ENCODE assay signal across 14 cellular contexts in the genomic region with DNA sequence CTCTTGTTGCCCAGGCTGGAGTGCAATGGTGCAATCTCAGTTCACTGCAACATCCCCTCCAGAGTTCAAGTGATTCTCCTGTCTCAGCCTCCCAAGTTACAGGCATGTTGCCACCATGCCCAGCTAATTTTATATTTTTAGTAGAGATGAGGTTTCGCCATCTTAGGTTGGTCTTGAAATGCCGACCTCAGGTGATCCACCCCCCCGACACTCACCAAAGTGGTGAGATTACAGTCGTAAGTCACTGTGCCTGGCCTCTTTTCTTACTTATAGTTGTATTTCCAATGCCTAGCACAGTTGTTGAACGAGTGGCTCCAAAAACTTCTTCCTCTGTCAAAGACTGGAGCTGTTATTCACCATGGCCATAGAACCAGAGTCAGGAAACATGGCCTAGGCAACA. TPM values are rescaled to one million over a fixed set of nuclear protein-coding genes. Genes with fewer than 3 reads are reported as not detected.
DNase-seq lines count a peak whose midpoint lies in the region; ATAC-seq and TF ChIP-seq lines count a peak whose summit lies in the region.
"Had no signal": no experiment of that assay in that cellular context is flagged by ENCODE, and none has a peak within 500 bp of the region (broad histone marks: within the 10 kb centered on the region; RNA-seq: fewer than 3 reads in every experiment).

No MANE protein-coding gene starts in this region.

- no peaks in the 10 kb centered on the region for H3K9me3 Mint-ChIP-seq in activated CD4-positive, alpha-beta T cell treated with anti-CD3 and anti-CD28 coated beads for 36 hours (ENCODE audit: low read depth)
- H3K9me3 Mint-ChIP-seq in Caco-2 (ENCODE audit: unreplicated experiment) (no peaks in the 10 kb centered on the region), osteocyte (ENCODE audit: unreplicated experiment) (no peaks in the 10 kb centered on the region)

- peaks cover 36% of the 10 kb centered on the region for H3K36me3 Mint-ChIP-seq in activated CD4-positive, alpha-beta T cell treated with anti-CD3 and anti-CD28 coated beads for 36 hours (ENCODE audit: low read depth)
- H3K36me3 Mint-ChIP-seq in Caco-2 (ENCODE audit: insufficient read depth, unreplicated experiment) (peaks cover 43% of the 10 kb centered on the region), osteocyte (ENCODE audit: unreplicated experiment) (peaks cover 20% of the 10 kb centered on the region)

- CTCF ChIA-PET in activated CD4-positive, alpha-beta T cell treated with anti-CD3 and anti-CD28 coated beads for 36 hours (lab: Charles Lee) = interaction anchor here (0.6 to 1.5 kb wide), 6 partner anchors 10 to 216 kb away, joined by 3 to 4 read pairs (median 3); no protein-coding TSS in a partner anchor
- CTCF ChIA-PET in Caco-2 (lab: Charles Lee) = no interaction called here
- CTCF ChIA-PET in GM10248 (lab: Yijun Ruan, JAX) = interaction anchor here (1.0 to 1.7 kb wide), 3 partner anchors 8 to 97 kb away, joined by 3 to 7 read pairs (median 3); no protein-coding TSS in a partner anchor

- peaks cover 77% of the 10 kb centered on the region for H3K4me1 Mint-ChIP-seq in activated CD4-positive, alpha-beta T cell treated with anti-CD3 and anti-CD28 coated beads for 36 hours
- H3K4me1 Mint-ChIP-seq in Caco-2 (ENCODE audit: low read depth, unreplicated experiment) (no peaks in the 10 kb centered on the region), osteocyte (ENCODE audit: unreplicated experiment) (peaks cover 67% of the 10 kb centered on the region)

- H3K36me3 ChIP-seq in Caco-2 (ENCODE audit: control insufficient read depth, insufficient read depth, low read length) = peaks cover 2% of the 10 kb centered on the region; the same call in 1 of the 2 replicates
- no peaks in the 10 kb centered on the region for H3K36me3 ChIP-seq in ovary
- H3K36me3 ChIP-seq: upper lobe of left lung had no signal

- no peak for TF ChIP-seq EP300 in ovary (IDR thresholded peaks at IDR 0.05)

- POLR2A ChIA-PET in activated CD4-positive, alpha-beta T cell treated with anti-CD3 and anti-CD28 coated beads for 36 hours (lab: Charles Lee) = interaction anchor here (0.7 kb wide), 1 partner anchor 9 kb away, joined by 9 read pairs; no protein-coding TSS in a partner anchor
- POLR2A ChIA-PET in Caco-2 (lab: Charles Lee) = no interaction called here
- POLR2A ChIA-PET in GM10248 (lab: Yijun Ruan, JAX) = no interaction called here

- BruUV-seq in Caco-2 (replicated peaks; lab: Mats Ljungman, UMichigan) = no TSS peak

- H3K27ac ChIP-seq in ovary = no peak overlapping the region
- H3K27ac ChIP-seq: body of pancreas, upper lobe of left lung had no signal

- H3K4me3 ChIP-seq in Caco-2 (ENCODE audit: low read depth, low read length) (no peak overlapping the region), ovary (no peak overlapping the region)
- H3K4me3 ChIP-seq: body of pancreas, upper lobe of left lung had no signal

- H3K4me3 Mint-ChIP-seq in activated CD4-positive, alpha-beta T cell treated with anti-CD3 and anti-CD28 coated beads for 36 hours = no peak overlapping the region
- H3K4me3 Mint-ChIP-seq in Caco-2 (ENCODE audit: unreplicated experiment) (no peak overlapping the region), osteocyte (ENCODE audit: unreplicated experiment) (no peak overlapping the region)

- no peaks in the 10 kb centered on the region for H3K4me1 ChIP-seq in Caco-2
- H3K4me1 ChIP-seq in ovary (ENCODE audit: insufficient read depth) = peaks cover 8% of the 10 kb centered on the region

- TF ChIP-seq CTCF in Caco-2 (IDR thresholded peaks at IDR 0.05; ENCODE audit: insufficient read depth in 1 of 2, low read depth in 1 of 2, low read length in 1 of 2, severe bottlenecking in 1 of 2, unreplicated experiment in 1 of 2) = no peak
- no peak for TF ChIP-seq CTCF in osteocyte (IDR thresholded peaks at IDR 0.05)
- no peak for TF ChIP-seq CTCF in GM10248 (IDR thresholded peaks at IDR 0.05; ENCODE audit: control extremely low read depth, extremely low read depth, low read depth, missing control alignments)
- no peak for TF ChIP-seq CTCF in ovary (IDR thresholded peaks at IDR 0.05)

- H3K9me3 ChIP-seq in Caco-2 = no peaks in the 10 kb centered on the region
- H3K9me3 ChIP-seq in ovary = no peaks in the 10 kb centered on the region
- H3K9me3 ChIP-seq: body of pancreas, upper lobe of left lung had no signal

- ATAC-seq in activated CD4-positive, alpha-beta T cell treated with anti-CD3 and anti-CD28 coated beads for 36 hours = no peak
- ATAC-seq: body of pancreas had no signal

- TF ChIP-seq POLR2A in ovary (IDR thresholded peaks at IDR 0.05) = no peak

- no peaks in the 10 kb centered on the region for H3K27me3 Mint-ChIP-seq in activated CD4-positive, alpha-beta T cell treated with anti-CD3 and anti-CD28 coated beads for 36 hours
- H3K27me3 Mint-ChIP-seq in Caco-2 (ENCODE audit: insufficient read depth, unreplicated experiment) (no peaks in the 10 kb centered on the region), osteocyte (ENCODE audit: unreplicated experiment) (no peaks in the 10 kb centered on the region)

- DNase-seq in activated CD4-positive, alpha-beta T cell treated with anti-CD3 and anti-CD28 coated beads for 36 hours = no peak
- DNase-seq in activated CD4-positive, alpha-beta T cell treated with anti-CD3 and anti-CD28 coated beads for 4 hours = no peak
- DNase-seq in Caco-2 (no peak), osteocyte (ENCODE audit: extremely low spot score, unreplicated experiment) (no peak), GM10248 (ENCODE audit: extremely low spot score) (no peak), ovary (no peak), AG08396 (ENCODE audit: low spot score) (no peak)
- DNase-seq in activated T-cell treated with anti-CD3 and anti-CD28 coated beads, Interleukin-2, amount 50 U/mL, for 48 hours = peak; percentile 39 to 49
- DNase-seq: ACHN, body of pancreas, NCI-H2081, NCI-H526, retina had no signal

- intact Hi-C loops in activated CD4-positive, alpha-beta T cell treated with anti-CD3 and anti-CD28 coated beads for 36 hours (cut with DNase I, micrococcal nuclease) = loop anchor here in 1 of 2 experiments (5.0 kb wide), 1 partner anchor 82 kb away; no protein-coding TSS in a partner anchor
- intact Hi-C loops in Caco-2 (cut with micrococcal nuclease; ENCODE audit: unreplicated experiment) (no loop called here), ovary (cut with DNase I) (no loop called here)

- WGBS in ovary, 3 donors = 87 to 94% (median 88%) methylated on average over 5 of the region's 5 CpGs

- peak overlapping the region; percentile 58 for H3K27ac Mint-ChIP-seq in activated CD4-positive, alpha-beta T cell treated with anti-CD3 and anti-CD28 coated beads for 36 hours
- H3K27ac Mint-ChIP-seq in Caco-2 (ENCODE audit: unreplicated experiment) (peak overlapping the region; percentile 23), osteocyte (ENCODE audit: unreplicated experiment) (peak overlapping the region; percentile 23)

- H3K27me3 ChIP-seq in Caco-2 (replicated peaks; ENCODE audit: control insufficient read depth, insufficient read depth, low read length) = no peaks in the 10 kb centered on the region
- H3K27me3 ChIP-seq in ovary = no peaks in the 10 kb centered on the region
- H3K27me3 ChIP-seq: body of pancreas, upper lobe of left lung had no signal

RNA-seq across cellular contexts. Expression of a gene that starts 6.7 kb away (rescaled TPM):
- total RNA-seq in activated CD4-positive, alpha-beta T cell treated with anti-CD3 and anti-CD28 coated beads for 36 hours = 10 to 100 TPM; 37.2 to 41.1 TPM
- total RNA-seq in Caco-2 (2022) (40.6 and 44.6 TPM in 2 replicates), osteocyte (51.0 and 51.8 TPM in 2 replicates), ovary (10 to 100 TPM; 28.7 to 46.2 (median 36.6) TPM)
- 10 to 100 TPM; 20.1 to 31.7 TPM for polyA plus RNA-seq in ovary

Comparison
In these comparisons a context has a peak if more than half of its experiments do, and no peak if none do; other contexts are left out.
1. DNase-seq: peak in activated T-cell treated with anti-CD3 and anti-CD28 coated beads, Interleukin-2, amount 50 U/mL, for 48 hours (2 of 2); none in activated CD4-positive, alpha-beta T cell treated with anti-CD3 and anti-CD28 coated beads for 36 hours (single experiment), activated CD4-positive, alpha-beta T cell treated with anti-CD3 and anti-CD28 coated beads for 4 hours (0 of 2), Caco-2 (0 of 2), osteocyte (single experiment), GM10248 (single experiment), ovary (0 of 5) and AG08396 (single experiment).
2. Peak in every context shown above with its lines, with median percentiles within 50 percentile points of each other: H3K27ac Mint-ChIP-seq.